ENCODE assay signal across 8 cellular contexts in the genomic region with DNA sequence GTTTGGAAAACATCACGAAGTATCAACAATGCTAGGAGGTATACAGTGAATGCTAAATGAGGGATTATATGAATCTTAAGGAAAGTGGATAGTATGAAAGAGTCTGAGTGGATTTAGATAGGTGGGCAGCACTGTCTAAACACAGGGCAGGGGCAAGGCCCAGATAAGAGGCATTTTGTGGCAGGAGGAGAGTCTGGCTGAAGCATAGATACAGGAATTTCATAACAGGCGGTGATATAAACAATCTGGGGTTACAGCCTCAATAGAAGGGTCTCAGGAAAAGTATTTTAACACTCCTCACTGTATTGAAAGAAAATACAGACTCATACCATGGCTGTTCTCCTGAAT.
DNase-seq lines count a peak whose midpoint lies in the region; ATAC-seq, FAIRE-seq and TF ChIP-seq lines count a peak whose summit lies in the region.

No MANE protein-coding gene starts in this region.

- TF ChIP-seq EP300 in stomach (IDR thresholded peaks at IDR 0.05): no peak

- BruUV-seq in Panc1 (replicated peaks; lab: Mats Ljungman, UMichigan): no TSS peak

- no peak for DNase-seq in Panc1 (ENCODE audit: low read depth, low spot score)
- no peak for DNase-seq in colonic mucosa
- no peak for DNase-seq in lung (ENCODE audit: low spot score)
- DNase-seq in stomach: no peak
- DNase-seq in GM19239 (ENCODE audit: insufficient read length, low spot score): no peak
- DNase-seq in putamen (ENCODE audit: low spot score): no peak
- DNase-seq in SK-N-DZ (ENCODE audit: low spot score): no peak
- DNase-seq in urothelium cell line (ENCODE audit: low spot score): no peak

- POLR2A ChIA-PET in Panc1 (lab: Charles Lee): no interaction called here

- no peak for TF ChIP-seq CTCF in Panc1 (IDR thresholded peaks at IDR 0.05)
- no peak for TF ChIP-seq CTCF in colonic mucosa (IDR thresholded peaks at IDR 0.05)
- no peak for TF ChIP-seq CTCF in lung (IDR thresholded peaks at IDR 0.05; ENCODE audit: control extremely low read depth, extremely low read depth)
- TF ChIP-seq CTCF in stomach (IDR thresholded peaks at IDR 0.05): no peak

- H3K36me3 ChIP-seq in Panc1 (ENCODE audit: control insufficient read depth, insufficient read depth, low read length) (no peaks in the 10 kb centered on the region), colonic mucosa (no peaks in the 10 kb centered on the region), lung (ENCODE audit: control insufficient read depth in 2 of 2, insufficient read depth in 2 of 2, low read length in 2 of 2) (peaks cover 4 to 5% of the 10 kb centered on the region in 2 donors), stomach (peaks cover 0 to 31% (median 24%) of the 10 kb centered on the region in 4 donors)

- CTCF ChIA-PET in Panc1 (lab: Charles Lee): interaction anchor here (0.6 kb wide), 1 partner anchor 354 kb away, joined by 9 read pairs; no protein-coding TSS in a partner anchor

- H3K27ac ChIP-seq in Panc1 (ENCODE audit: low read length): peak overlapping the region; percentile 89
- peak overlapping the region; percentile 64 for H3K27ac ChIP-seq in colonic mucosa
- peak overlapping the region; percentile 75 to 90 for H3K27ac ChIP-seq in lung (ENCODE audit: low read depth in 1 of 2, low read length in 1 of 2)
- peak overlapping the region in 4 of 5 donors; percentile 72 to 86 (median 80) for H3K27ac ChIP-seq in stomach

- WGBS in lung, 2 donors: 83 to 88% methylated on average over 2 of the region's 2 CpGs
- 64 to 87% (median 84%) methylated on average over 2 of the region's 2 CpGs for WGBS in stomach, 5 donors

- H3K9ac ChIP-seq in colonic mucosa (ENCODE audit: low read depth in 2 of 2, low read length in 2 of 2): peak overlapping the region in 1 of 2 donors; percentile 28

- FAIRE-seq in GM19239 (lab: Jason Lieb, UNC) (no peak), urothelium cell line (lab: Jason Lieb, UNC) (no peak)

- in situ Hi-C loops in Panc1 (cut with HindIII; ENCODE audit: low pct_unique_long_range_greater_than_20kb, low sequenced_read_pairs): no loop called here

- no peaks in the 10 kb centered on the region for H3K9me3 ChIP-seq in Panc1 (ENCODE audit: control insufficient read depth, insufficient read depth, low read depth, low read length)
- H3K9me3 ChIP-seq in colonic mucosa: no peaks in the 10 kb centered on the region
- H3K9me3 ChIP-seq in lung (ENCODE audit: control insufficient read depth in 2 of 2, insufficient read depth in 1 of 2, low read length in 1 of 2): peaks cover 0 to 1% of the 10 kb centered on the region in 2 donors
- peaks cover 0 to 4% (median 0%) of the 10 kb centered on the region in 4 donors for H3K9me3 ChIP-seq in stomach

- intact Hi-C loops in Panc1 (cut with micrococcal nuclease; ENCODE audit: unreplicated experiment) (no loop called here), colonic mucosa (cut with DNase I) (no loop called here), stomach (cut with DNase I; ENCODE audit: low total_unique reads) (no loop called here)

- TF ChIP-seq POLR2A in stomach (IDR thresholded peaks at IDR 0.05): no peak

- ATAC-seq in Panc1 (peak; percentile 32), lung (ENCODE audit: insufficient read depth, low FRiP score) (no peak)

- H3K4me3 ChIP-seq in Panc1 (ENCODE audit: low read depth in 2 of 2, low read length in 2 of 2) (0 out of 4 replicates have a peak overlapping the region, but pooled peaks of 1 of the 2 experiments have one; percentile 17), colonic mucosa (no peak overlapping the region), lung (no peak overlapping the region), stomach (no peak overlapping the region)

- no peaks in the 10 kb centered on the region for H3K27me3 ChIP-seq in Panc1 (ENCODE audit: control insufficient read depth, insufficient read depth, low read length)
- no peaks in the 10 kb centered on the region for H3K27me3 ChIP-seq in colonic mucosa
- no peaks in the 10 kb centered on the region for H3K27me3 ChIP-seq in lung (ENCODE audit: control insufficient read depth, insufficient read depth)
- no peaks in the 10 kb centered on the region for H3K27me3 ChIP-seq in stomach

- H3K4me1 ChIP-seq in Panc1 (ENCODE audit: control insufficient read depth, insufficient read depth, low read length) (peaks cover 38% of the 10 kb centered on the region), colonic mucosa (peaks cover 7% of the 10 kb centered on the region), lung (ENCODE audit: control insufficient read depth in 2 of 2, insufficient read depth in 2 of 2, low read length in 2 of 2) (peaks cover 5 to 28% of the 10 kb centered on the region in 2 donors), stomach (peaks cover 10 to 54% (median 35%) of the 10 kb centered on the region in 4 donors)
